In the genomic region with DNA sequence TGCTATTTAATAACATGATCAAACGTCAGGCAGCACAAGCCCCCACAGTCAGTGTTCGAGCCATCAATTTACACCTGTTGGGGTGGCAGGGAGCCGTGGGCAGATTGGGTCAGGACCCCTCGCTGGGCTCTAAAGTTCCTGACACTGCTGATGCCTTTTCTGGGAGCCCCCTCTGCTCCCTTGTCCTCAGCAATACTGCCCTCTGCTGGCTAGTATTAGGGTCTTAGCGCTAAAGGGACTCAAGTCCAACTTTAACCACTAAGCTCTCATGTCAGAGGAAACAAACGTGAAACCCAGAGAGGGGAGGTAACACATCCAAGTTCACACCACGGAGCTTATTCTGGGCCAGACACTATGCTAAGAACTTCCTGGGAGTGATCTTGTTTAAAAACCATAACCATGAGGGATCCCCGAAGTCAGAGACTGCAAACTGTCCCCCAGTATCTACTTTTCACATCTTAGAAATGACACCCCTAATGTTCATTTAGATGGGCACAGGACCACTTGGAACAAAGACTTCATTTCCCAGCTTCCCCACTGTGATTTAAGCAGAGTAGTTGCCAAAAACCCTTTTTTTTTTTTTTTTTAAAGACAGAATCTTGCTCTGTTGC, we compare ENCODE assay signal across 8 cellular contexts. TPM values are rescaled to one million over a fixed set of nuclear protein-coding genes. Genes with fewer than 3 reads are reported as not detected.
A peak's percentile ranks its signal among the peaks of the same experiment; 100 is the strongest.
DNase-seq lines count a peak whose midpoint lies in the region; ATAC-seq lines count a peak whose summit lies in the region.

No MANE protein-coding gene starts in this region.

- DNase-seq in NCI-H510A treated with DMSO at 0.1 percent for 48 hours (lab: John Stamatoyannopoulos, UW) (peak; percentile 37), NCI-H510A (lab: John Stamatoyannopoulos, UW) (no peak), HuH-7.5 (ENCODE audit: low spot score) (peak; percentile 72), RPMI8226 (peak; percentile 62), dermis blood vessel endothelial cell (peak; percentile 89), medulla oblongata (ENCODE audit: extremely low spot score) (peak; percentile 74)

- no peak for ATAC-seq in HG03045 (IDR thresholded peaks at IDR 0.05; ENCODE audit: unreplicated experiment)
- ATAC-seq in HG03025 (IDR thresholded peaks at IDR 0.05; ENCODE audit: low FRiP score, unreplicated experiment) = no peak

RNA-seq across cellular contexts. Expression of a gene that starts 20.4 kb away (rescaled TPM):
- total RNA-seq in dermis blood vessel endothelial cell = 8.0 and 12.6 TPM in 2 replicates

RNA-seq across cellular contexts. Expression of a gene that starts 31.5 kb away (rescaled TPM):
- 0.14 and 0.34 TPM in 2 replicates for total RNA-seq in dermis blood vessel endothelial cell
